ENCODE assay signal across 8 cellular contexts in the genomic region with DNA sequence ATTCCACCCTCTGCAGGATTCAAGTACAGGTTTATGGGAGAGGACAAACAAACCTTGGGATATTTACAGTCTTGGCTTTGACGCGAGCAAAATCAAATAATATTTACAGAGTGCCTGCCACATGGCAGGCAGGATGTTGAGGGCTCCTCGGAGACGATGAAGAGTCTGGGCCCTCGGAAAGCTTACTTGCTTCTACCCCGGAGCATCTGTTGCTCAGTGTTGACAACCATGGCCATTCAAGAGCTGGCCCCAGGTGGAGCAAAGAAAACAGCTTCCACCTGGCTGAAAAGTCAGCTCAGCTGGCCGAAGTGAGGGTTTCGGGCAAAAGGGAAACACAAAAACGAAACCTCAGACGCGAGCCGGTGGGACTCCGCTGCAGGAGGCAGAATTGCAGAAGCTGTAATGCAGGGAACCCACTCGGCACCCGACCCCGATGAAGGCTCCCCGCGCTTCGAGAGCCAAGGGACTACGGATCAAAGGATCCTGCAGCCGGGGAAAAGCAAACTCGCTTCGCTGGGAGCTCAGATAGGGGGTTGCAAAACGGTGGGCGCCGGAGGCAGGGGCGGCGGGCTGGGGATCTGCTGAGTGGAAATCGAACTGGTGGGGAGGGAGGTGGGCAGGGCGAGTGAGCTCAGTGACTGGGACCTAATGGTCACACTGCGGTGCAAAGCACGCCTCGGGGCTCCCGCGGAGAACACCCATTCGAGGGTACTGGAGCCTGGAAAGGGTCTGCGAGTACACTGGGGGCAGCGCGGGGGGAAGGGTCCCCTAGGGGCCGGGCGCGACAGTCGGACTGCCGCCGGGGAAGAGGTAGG. TPM values are rescaled to one million over a fixed set of nuclear protein-coding genes. Genes with fewer than 3 reads are reported as not detected.
A peak's percentile ranks its signal among the peaks of the same experiment; 100 is the strongest.
DNase-seq lines count a peak whose midpoint lies in the region; ATAC-seq and TF ChIP-seq lines count a peak whose summit lies in the region.

No MANE protein-coding gene starts in this region.

- H2AK5ac ChIP-seq in IMR-90 (ENCODE audit: low read depth, low read length): no peak overlapping the region

- TF ChIP-seq CTCF in Caco-2 (IDR thresholded peaks at IDR 0.05; ENCODE audit: insufficient read depth in 1 of 2, low read depth in 1 of 2, low read length in 1 of 2, severe bottlenecking in 1 of 2, unreplicated experiment in 1 of 2): no peak
- TF ChIP-seq CTCF in IMR-90 (conservative IDR thresholded peaks at IDR 0.05; ENCODE audit: low read depth, low read length): no peak
- TF ChIP-seq CTCF in VCaP (conservative IDR thresholded peaks at IDR 0.05): no peak

- H3K4me3 ChIP-seq in Caco-2 (ENCODE audit: low read depth, low read length) (peak overlapping the region; percentile 89), IMR-90 (ENCODE audit: insufficient read depth, low read depth, low read length) (peak overlapping the region; percentile 46)

- no peak overlapping the region for H3K18ac ChIP-seq in IMR-90 (ENCODE audit: low read depth, low read length)

- 3% methylated on average over 11 of the region's 45 CpGs; no CpG with 5 or more reads in 1 of the 2 experiments for WGBS in IMR-90 (ENCODE audit: extremely low coverage in 2 of 2, insufficient read length in 1 of 2), 2 experiments

- no peak for TF ChIP-seq RAD21 in IMR-90 (IDR thresholded peaks at IDR 0.05; ENCODE audit: low read length)

- no peak overlapping the region for H3K14ac ChIP-seq in IMR-90 (replicated peaks; ENCODE audit: low read depth, low read length)

- no peak overlapping the region for H2BK120ac ChIP-seq in IMR-90 (ENCODE audit: low read depth, low read length)

- H4K8ac ChIP-seq in IMR-90 (ENCODE audit: low read depth in 2 of 2, low read length in 2 of 2): no peak overlapping the region

- no peaks in the 10 kb centered on the region for H3K79me1 ChIP-seq in IMR-90 (ENCODE audit: low read depth in 1 of 2, low read length in 2 of 2)

- peaks cover 24% of the 10 kb centered on the region for H3K9me3 Mint-ChIP-seq in Caco-2 (ENCODE audit: unreplicated experiment)

- peak overlapping the region; percentile 94 for H2AFZ ChIP-seq in IMR-90 (replicated peaks; ENCODE audit: low read length, poor library complexity)

- in situ Hi-C loops in IMR-90 (cut with MboI; ENCODE audit: low sequenced_read_pairs): no loop called here

- no peaks in the 10 kb centered on the region for H4K20me1 ChIP-seq in IMR-90 (ENCODE audit: insufficient read depth, low read length)

- no peak overlapping the region for H2BK20ac ChIP-seq in IMR-90 (ENCODE audit: low read depth, low read length)

- POLR2A ChIA-PET in Caco-2 (lab: Charles Lee): interaction anchor here (0.6 to 1.2 kb wide), 7 partner anchors 15 to 221 kb away, joined by 3 to 7 read pairs (median 4); no protein-coding TSS in a partner anchor
- POLR2A ChIA-PET in IMR-90 (lab: Charles Lee; ENCODE audit: unreplicated experiment): interaction anchor here (0.6 kb wide), 3 partner anchors 9 to 405 kb away, joined by 3 to 4 read pairs (median 3); no protein-coding TSS in a partner anchor

- H3K56ac ChIP-seq in IMR-90 (ENCODE audit: extremely low read depth, insufficient read depth, low read length): no peak overlapping the region

- H3K27me3 Mint-ChIP-seq in Caco-2 (ENCODE audit: insufficient read depth, unreplicated experiment): no peaks in the 10 kb centered on the region

- BruUV-seq in Caco-2 (replicated peaks; lab: Mats Ljungman, UMichigan) (no TSS peak), IMR-90 (replicated peaks; lab: Mats Ljungman, UMichigan) (no TSS peak)

- no peaks in the 10 kb centered on the region for H3K9me1 ChIP-seq in IMR-90 (ENCODE audit: insufficient read depth, low read length)

- H3K27ac Mint-ChIP-seq in Caco-2 (ENCODE audit: unreplicated experiment): peak overlapping the region; percentile 71

- H3K9me3 ChIP-seq in Caco-2: no peaks in the 10 kb centered on the region
- H3K9me3 ChIP-seq in IMR-90 (ENCODE audit: control insufficient read depth, insufficient read depth, low read length): no peaks in the 10 kb centered on the region

- peak overlapping the region; percentile 92 for H3K4me2 ChIP-seq in IMR-90 (ENCODE audit: low read depth, low read length)

- intact Hi-C loops in Caco-2 (cut with micrococcal nuclease; ENCODE audit: unreplicated experiment): loop anchor here (2.0 kb wide), 1 partner anchor 15 kb away; no protein-coding TSS in a partner anchor
- intact Hi-C loops in IMR-90 (cut with micrococcal nuclease): no loop called here

- DNase-seq in Caco-2 (peak; percentile 36 to 40), IMR-90 (no peak), cerebellar cortex (ENCODE audit: low spot score) (peak; percentile 62), left lobe of liver (ENCODE audit: low spot score) (peak; percentile 52), GF-D8 (lab: John Stamatoyannopoulos, UW) (no peak)
- peak; percentile 40 for DNase-seq in stimulated activated CD4-positive, alpha-beta T cell treated with anti-CD3 and anti-CD28 coated beads, Interleukin-4, amount 100 ng/mL, for 24 hours

- ATAC-seq in GM21381 (IDR thresholded peaks at IDR 0.05; ENCODE audit: unreplicated experiment) (peak; percentile 28), IMR-90 (ENCODE audit: low read depth) (peak; percentile 9), left lobe of liver (peak; percentile 24)

- H4K91ac ChIP-seq in IMR-90 (ENCODE audit: insufficient read depth, low read depth, low read length): no peak overlapping the region

- H4K5ac ChIP-seq in IMR-90 (ENCODE audit: low read depth, low read length): no peak overlapping the region

- peaks cover 28% of the 10 kb centered on the region for H3K4me1 Mint-ChIP-seq in Caco-2 (ENCODE audit: low read depth, unreplicated experiment)

- H2BK15ac ChIP-seq in IMR-90 (ENCODE audit: low read depth, low read length): no peak overlapping the region

- CTCF ChIA-PET in Caco-2 (lab: Charles Lee) (interaction anchor here (0.6 to 2.4 kb wide), 2 partner anchors 69 to 87 kb away, joined by 4 to 15 read pairs; no protein-coding TSS in a partner anchor), IMR-90 (lab: Yijun Ruan, JAX) (interaction anchor here (1.3 to 1.5 kb wide), 2 partner anchors 9 to 87 kb away, joined by 4 to 5 read pairs; no protein-coding TSS in a partner anchor)

- no peak overlapping the region for H3K9ac ChIP-seq in IMR-90 (ENCODE audit: low read depth, low read length)

- H3K4me1 ChIP-seq in Caco-2 (peaks cover 23% of the 10 kb centered on the region; the same call in 1 of the 2 replicates), IMR-90 (ENCODE audit: control insufficient read depth, insufficient read depth, low read length) (no peaks in the 10 kb centered on the region)

- H3K27ac ChIP-seq in IMR-90 (ENCODE audit: insufficient read depth, low read length) (no peak overlapping the region), VCaP (peak overlapping the region; percentile 98)

- dilution Hi-C loops in IMR-90 (cut with HindIII; ENCODE audit: low sequenced_read_pairs, unreplicated experiment): no loop called here

- no peaks in the 10 kb centered on the region for H3K27me3 ChIP-seq in Caco-2 (replicated peaks; ENCODE audit: control insufficient read depth, insufficient read depth, low read length)
- no peaks in the 10 kb centered on the region; the same call in 1 of the 2 replicates for H3K27me3 ChIP-seq in IMR-90 (ENCODE audit: control insufficient read depth, insufficient read depth, low read length)

- peaks cover 4% of the 10 kb centered on the region for H3K36me3 Mint-ChIP-seq in Caco-2 (ENCODE audit: insufficient read depth, unreplicated experiment)

- TF ChIP-seq POLR2A in IMR-90 (IDR thresholded peaks at IDR 0.05; ENCODE audit: low read depth, low read length): no peak

- H3K4me3 Mint-ChIP-seq in Caco-2 (ENCODE audit: unreplicated experiment): peak overlapping the region; percentile 76

- H2AK9ac ChIP-seq in IMR-90 (replicated peaks; ENCODE audit: low read depth, low read length, poor library complexity): peak overlapping the region; percentile 84

- no peaks in the 10 kb centered on the region for H3K36me3 ChIP-seq in Caco-2 (ENCODE audit: control insufficient read depth, insufficient read depth, low read length)
- H3K36me3 ChIP-seq in IMR-90 (ENCODE audit: control insufficient read depth, insufficient read depth, low read length): no peaks in the 10 kb centered on the region

- no peak overlapping the region for H3K23ac ChIP-seq in IMR-90 (ENCODE audit: low read depth, low read length)

- H3K4ac ChIP-seq in IMR-90 (ENCODE audit: low read depth, low read length): no peak overlapping the region

- no peak overlapping the region for H2BK5ac ChIP-seq in IMR-90 (ENCODE audit: low read depth, low read length, poor library complexity, severe bottlenecking)

TF ChIP-seq in IMR-90, 13 proteins besides CTCF, POLR2A, EP300 and RAD21 (continues in another document):
- TF ChIP-seq MXI1 (IDR thresholded peaks at IDR 0.05; ENCODE audit: borderline replicate concordance, low read depth, low read length): no peak
- TF ChIP-seq BHLHE40 (IDR thresholded peaks at IDR 0.05; ENCODE audit: low read depth, low read length): no peak
- TF ChIP-seq MAZ (IDR thresholded peaks at IDR 0.05; ENCODE audit: borderline replicate concordance, low read depth, low read length): no peak
- TF ChIP-seq FOS (IDR thresholded peaks at IDR 0.05; ENCODE audit: low read depth, low read length): no peak
- TF ChIP-seq RFX5 (IDR thresholded peaks at IDR 0.05; ENCODE audit: low read depth, low read length): no peak
- TF ChIP-seq, protein P1, sequence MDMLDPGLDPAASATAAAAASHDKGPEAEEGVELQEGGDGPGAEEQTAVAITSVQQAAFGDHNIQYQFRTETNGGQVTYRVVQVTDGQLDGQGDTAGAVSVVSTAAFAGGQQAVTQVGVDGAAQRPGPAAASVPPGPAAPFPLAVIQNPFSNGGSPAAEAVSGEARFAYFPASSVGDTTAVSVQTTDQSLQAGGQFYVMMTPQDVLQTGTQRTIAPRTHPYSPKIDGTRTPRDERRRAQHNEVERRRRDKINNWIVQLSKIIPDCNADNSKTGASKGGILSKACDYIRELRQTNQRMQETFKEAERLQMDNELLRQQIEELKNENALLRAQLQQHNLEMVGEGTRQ (IDR thresholded peaks at IDR 0.05; ENCODE audit: low read depth, low read length): no peak
- TF ChIP-seq, protein P2, sequence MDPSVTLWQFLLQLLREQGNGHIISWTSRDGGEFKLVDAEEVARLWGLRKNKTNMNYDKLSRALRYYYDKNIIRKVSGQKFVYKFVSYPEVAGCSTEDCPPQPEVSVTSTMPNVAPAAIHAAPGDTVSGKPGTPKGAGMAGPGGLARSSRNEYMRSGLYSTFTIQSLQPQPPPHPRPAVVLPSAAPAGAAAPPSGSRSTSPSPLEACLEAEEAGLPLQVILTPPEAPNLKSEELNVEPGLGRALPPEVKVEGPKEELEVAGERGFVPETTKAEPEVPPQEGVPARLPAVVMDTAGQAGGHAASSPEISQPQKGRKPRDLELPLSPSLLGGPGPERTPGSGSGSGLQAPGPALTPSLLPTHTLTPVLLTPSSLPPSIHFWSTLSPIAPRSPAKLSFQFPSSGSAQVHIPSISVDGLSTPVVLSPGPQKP (IDR thresholded peaks at IDR 0.05; ENCODE audit: borderline replicate concordance, low read depth, low read length): no peak
- TF ChIP-seq MAFK (IDR thresholded peaks at IDR 0.05; ENCODE audit: low read depth, low read length): no peak

RNA-seq across cellular contexts. Expression of a gene that starts 0.8 kb away (rescaled TPM):
- total RNA-seq in Caco-2 (2022): 9.3 and 11.6 TPM in 2 replicates
- 0.36 and 0.83 TPM in 2 replicates for total RNA-seq in IMR-90 (2012; rRNA removed)
- polyA plus RNA-seq in IMR-90 (2012; rRNA removed): 0.12 and 0.13 TPM in 2 replicates
- 0.02 TPM in 2 replicates for polyA plus RNA-seq in IMR-90 (2012; cell fraction: cytosol; rRNA removed)
- polyA plus RNA-seq in IMR-90 (2012; cell fraction: nucleus; rRNA removed; ENCODE audit: low replicate concordance): 0.03 and 0.37 TPM in 2 replicates
- total RNA-seq in left lobe of liver: 1.0 TPM

Comparison
In these comparisons a context has a peak if more than half of its experiments do, and no peak if none do; other contexts are left out.
1. DNase-seq: peak in Caco-2 (2 of 2), cerebellar cortex (single experiment), left lobe of liver (single experiment) and stimulated activated CD4-positive, alpha-beta T cell treated with anti-CD3 and anti-CD28 coated beads, Interleukin-4, amount 100 ng/mL, for 24 hours (single experiment); none in IMR-90 (single experiment) and GF-D8 (single experiment).
2. Peak in every context shown above with its lines, with median percentiles within 50 percentile points of each other: ATAC-seq.